ENCODE assay signal across 8 cellular contexts in genomic region chr17:17694229-17695081, GRCh38. TPM values are rescaled to one million over a fixed set of nuclear protein-coding genes. Genes with fewer than 3 reads are reported as not detected.
DNase-seq lines count a peak whose midpoint lies in the region; ATAC-seq lines count a peak whose summit lies in the region.

No MANE protein-coding gene starts in this region.

- H2AK5ac ChIP-seq in mesendoderm (ENCODE audit: low read length) = peak overlapping the region; percentile 92

- H3K4me2 ChIP-seq in mesendoderm (ENCODE audit: low read length) = peak overlapping the region; percentile 87

- peak overlapping the region; percentile 54 for H3K18ac ChIP-seq in mesendoderm (ENCODE audit: low read length)

- H3K79me1 ChIP-seq in mesendoderm (ENCODE audit: low read length) = peaks cover 3% of the 10 kb centered on the region

- H3K9ac ChIP-seq in mesendoderm (ENCODE audit: low read length) = peak overlapping the region; percentile 90

- no peak overlapping the region for H2BK5ac ChIP-seq in mesendoderm (ENCODE audit: low read length)

- no peaks in the 10 kb centered on the region for H3K79me2 ChIP-seq in mesendoderm (ENCODE audit: control insufficient read depth, insufficient read depth, low read length)

- no peak overlapping the region for H2BK15ac ChIP-seq in mesendoderm (replicated peaks; ENCODE audit: low read depth)

- H3K27ac Mint-ChIP-seq in effector memory CD8-positive, alpha-beta T cell = peak overlapping the region; percentile 98 to 99

- no peaks in the 10 kb centered on the region for H3K36me3 ChIP-seq in mesendoderm (ENCODE audit: control insufficient read depth, insufficient read depth, low read length)

- peak; percentile 40 for ATAC-seq in HG02981 (IDR thresholded peaks at IDR 0.05; ENCODE audit: unreplicated experiment)
- peak; percentile 80 for ATAC-seq in effector memory CD8-positive, alpha-beta T cell (replicated peaks)

- H3K9me3 Mint-ChIP-seq in effector memory CD8-positive, alpha-beta T cell = no peaks in the 10 kb centered on the region

- peaks cover 37 to 50% of the 10 kb centered on the region in 2 donors for H3K4me1 Mint-ChIP-seq in effector memory CD8-positive, alpha-beta T cell (ENCODE audit: low read depth in 2 of 2)

- H3K4me3 Mint-ChIP-seq in effector memory CD8-positive, alpha-beta T cell = peak overlapping the region; percentile 86 to 87

- H3K4ac ChIP-seq in mesendoderm (ENCODE audit: low read depth, low read length) = peak overlapping the region; percentile 74

- peak overlapping the region; percentile 8 for H2BK120ac ChIP-seq in mesendoderm (ENCODE audit: low read depth, low read length)

- H3K27me3 ChIP-seq in mesendoderm (ENCODE audit: insufficient read depth, low read length, poor library complexity) = peaks cover 6% of the 10 kb centered on the region

- no CpG with 5 or more reads among the region's 87 CpGs for WGBS in mesendoderm (ENCODE audit: extremely low coverage, insufficient coverage, low lambda C conversion rate)

- peaks cover 43% of the 10 kb centered on the region for H3K36me3 Mint-ChIP-seq in effector memory CD8-positive, alpha-beta T cell (ENCODE audit: insufficient read depth)

- peaks cover 23% of the 10 kb centered on the region for H3K4me1 ChIP-seq in mesendoderm (ENCODE audit: control insufficient read depth, low read depth, low read length)

- H4K8ac ChIP-seq in mesendoderm (ENCODE audit: low read depth, low read length) = no peak overlapping the region

- H3K56ac ChIP-seq in mesendoderm (ENCODE audit: low read length) = peak overlapping the region; percentile 88

- H3K4me3 ChIP-seq in mesendoderm (ENCODE audit: low read length) = peak overlapping the region; percentile 47

- peak overlapping the region; percentile 62 for H3K27ac ChIP-seq in mesendoderm (ENCODE audit: low read depth, low read length)

- peak; percentile 56 to 88 (median 81) for DNase-seq in NCI-H1417 (lab: John Stamatoyannopoulos, UW)
- DNase-seq in NCI-H1417 treated with DMSO at 0.1 percent for 48 hours (lab: John Stamatoyannopoulos, UW) = no peak
- DNase-seq in NCI-H748 treated with DMSO at 0.1 percent for 48 hours (lab: John Stamatoyannopoulos, UW) = peak; percentile 58
- peak; percentile 89 for DNase-seq in activated CD8-positive, alpha-beta memory T cell treated with anti-CD3 and anti-CD28 coated beads for 24 hours
- DNase-seq in effector memory CD8-positive, alpha-beta T cell = peak; percentile 56 to 68 (median 62)
- peak; percentile 75 for DNase-seq in mesendoderm
- peak; percentile 33 for DNase-seq in stimulated activated CD8-positive, alpha-beta memory T cell treated with anti-CD3 and anti-CD28 coated beads, Interleukin-15, amount 100 ng/mL, for 1 hour (ENCODE audit: low read depth)

- no peaks in the 10 kb centered on the region for H3K27me3 Mint-ChIP-seq in effector memory CD8-positive, alpha-beta T cell

- H3K23ac ChIP-seq in mesendoderm (ENCODE audit: low read length) = peak overlapping the region; percentile 66

- H4K5ac ChIP-seq in mesendoderm (ENCODE audit: low read length) = no peak overlapping the region

RNA-seq across cellular contexts. Expression of gene RAI1, which starts 13.2 kb away (rescaled TPM):
- 0.60 TPM for polyA plus RNA-seq in mesendoderm (2013, experiment 1 of 2)
- 0.69 TPM for polyA plus RNA-seq in mesendoderm (2013, experiment 2 of 2)
